Comparison of ENCODE assay signal across 20 cellular contexts in the genomic region with DNA sequence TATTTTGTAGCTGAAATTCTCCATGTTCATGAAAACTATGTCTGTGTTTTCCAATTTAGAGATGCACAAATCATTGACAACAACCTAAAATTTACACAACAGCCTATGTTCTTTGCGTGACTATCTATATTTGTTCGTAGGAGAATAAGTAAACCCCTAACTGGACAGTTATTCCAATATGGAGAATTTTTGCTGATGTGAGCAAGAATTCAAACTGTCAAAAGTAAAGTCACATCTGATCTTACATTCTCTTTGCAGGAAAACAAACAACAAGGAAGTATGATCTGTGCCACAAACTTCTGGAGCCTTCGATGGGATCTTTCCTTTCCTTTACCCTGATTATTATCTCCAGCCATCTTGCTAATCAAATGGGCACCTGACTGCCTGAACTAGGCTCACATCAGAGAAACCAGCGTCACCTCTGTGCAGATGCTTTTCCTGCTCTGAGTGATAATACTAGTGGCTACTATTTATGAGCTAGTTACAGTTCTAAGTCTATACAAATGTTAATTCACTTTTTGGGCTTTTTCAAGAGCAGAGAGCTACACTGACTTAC.
"Had no signal": no experiment of that assay in that cellular context is flagged by ENCODE, and none has a peak within 500 bp of the region (broad histone marks: within the 10 kb centered on the region; RNA-seq: fewer than 3 reads in every experiment).

No MANE protein-coding gene starts in this region.

- H3K27me3 ChIP-seq: hepatocyte, right atrium auricular region, thyroid gland had no signal

- H3K4me2 ChIP-seq: hepatocyte had no signal

- FAIRE-seq: small intestine, urothelium cell line had no signal

- H3K4me1 ChIP-seq: right atrium auricular region, suprapubic skin, thyroid gland had no signal

- H3K4me3 ChIP-seq: coronary artery, hepatocyte, lung, mucosa of descending colon, right atrium auricular region, suprapubic skin, thyroid gland had no signal

- H3K79me2 ChIP-seq: hepatocyte had no signal

- H2AFZ ChIP-seq: hepatocyte had no signal

- ATAC-seq: left colon; left ventricle myocardium superior; mucosa of descending colon; naive thymus-derived CD8-positive, alpha-beta T cell; stimulated activated effector memory CD8-positive, alpha-beta T cell treated with anti-CD3 and anti-CD28 coated beads, Interleukin-12 subunit alpha, Interleukin-12 subunit beta, amount 100 ng/mL, for 72 hours; stimulated activated naive CD8-positive, alpha-beta T cell treated with anti-CD3 and anti-CD28 coated beads, Interleukin-15, Interleukin-2, amounts not matched to agents 100 U/mL and 50 U/mL, for 24 hours had no signal

- DNase-seq: effector CD4-positive, alpha-beta T cell; endodermal cell; foreskin melanocyte; head of caudate nucleus; left colon; left ventricle myocardium superior; mucosa of descending colon; naive thymus-derived CD8-positive, alpha-beta T cell; small intestine; stimulated activated CD4-positive, alpha-beta T cell treated with anti-CD3 and anti-CD28 coated beads, Interleukin-4, amount 100 ng/mL, for 1 hour; stimulated activated CD8-positive, alpha-beta memory T cell treated with anti-CD3 and anti-CD28 coated beads, Interleukin-4, amount 100 ng/mL, for 48 hours; stimulated activated naive CD8-positive, alpha-beta T cell treated with anti-CD3 and anti-CD28 coated beads, Interleukin-15, Interleukin-2, amounts not matched to agents 100 U/mL and 50 U/mL, for 24 hours; thyroid gland had no signal

- H3K27ac ChIP-seq: coronary artery, hepatocyte, right atrium auricular region, suprapubic skin, thyroid gland had no signal

- H3K36me3 ChIP-seq: right atrium auricular region, suprapubic skin, thyroid gland had no signal

- H3K9me3 ChIP-seq: mucosa of descending colon, right atrium auricular region, suprapubic skin, thyroid gland had no signal
